8 cellular contexts compared by ENCODE assay signal in genomic region chr3:52299815-52300611, GRCh38. TPM values are rescaled to one million over a fixed set of nuclear protein-coding genes. Genes with fewer than 3 reads are reported as not detected.
DNase-seq lines count a peak whose midpoint lies in the region; ATAC-seq and TF ChIP-seq lines count a peak whose summit lies in the region.

No MANE protein-coding gene starts in this region.

- no peaks in the 10 kb centered on the region for H3K27me3 ChIP-seq in ectodermal cell (ENCODE audit: control insufficient read depth, insufficient read depth, low read length, poor library complexity, severe bottlenecking)
- no peaks in the 10 kb centered on the region for H3K27me3 ChIP-seq in MM.1S (replicated peaks; ENCODE audit: insufficient read depth, low read length)

- H3K4me3 ChIP-seq in ectodermal cell (ENCODE audit: insufficient read depth, low read depth, low read length) (no peak overlapping the region), MM.1S (ENCODE audit: low read length) (no peak overlapping the region)

- H3F3A ChIP-seq in MM.1S (ENCODE audit: insufficient read depth, low read length), result no peaks in the 10 kb centered on the region

- H3K4me2 ChIP-seq in MM.1S (ENCODE audit: low read depth, low read length), result no peak overlapping the region

- TF ChIP-seq CTCF in MM.1S (IDR thresholded peaks at IDR 0.05; ENCODE audit: low read length), result no peak

- H3K79me2 ChIP-seq in MM.1S (ENCODE audit: low read length), result no peaks in the 10 kb centered on the region

- no peaks in the 10 kb centered on the region for H3K9me3 ChIP-seq in ES-I3 (ENCODE audit: control insufficient read depth, insufficient read depth, low read length)
- H3K9me3 ChIP-seq in ectodermal cell (ENCODE audit: control insufficient read depth, low read length), result no peaks in the 10 kb centered on the region
- no peaks in the 10 kb centered on the region for H3K9me3 ChIP-seq in MM.1S (replicated peaks; ENCODE audit: insufficient read depth, low read length)

- peak overlapping the region; percentile 50 for H3K9ac ChIP-seq in ES-I3 (ENCODE audit: low read depth, low read length)
- H3K9ac ChIP-seq in MM.1S (ENCODE audit: low read length), result no peak overlapping the region

- no peak overlapping the region for H2AFZ ChIP-seq in MM.1S (ENCODE audit: low read length)

- peaks cover 7% of the 10 kb centered on the region; the same call in 1 of the 2 replicates for H3K4me1 ChIP-seq in ES-I3 (ENCODE audit: insufficient read depth, low read length)
- H3K4me1 ChIP-seq in ectodermal cell (ENCODE audit: control insufficient read depth, insufficient read depth, low read length), result peaks cover 35% of the 10 kb centered on the region
- H3K4me1 ChIP-seq in MM.1S (ENCODE audit: low read length), result no peaks in the 10 kb centered on the region

- H3K36me3 ChIP-seq in ES-I3 (ENCODE audit: insufficient read depth, low read length) (no peaks in the 10 kb centered on the region), ectodermal cell (ENCODE audit: control insufficient read depth, insufficient read depth, low read length) (no peaks in the 10 kb centered on the region), MM.1S (replicated peaks; ENCODE audit: insufficient read depth, low read length) (no peaks in the 10 kb centered on the region)

- no peak for ATAC-seq in HG03521 (IDR thresholded peaks at IDR 0.05; ENCODE audit: unreplicated experiment)

- H4K20me1 ChIP-seq in MM.1S (ENCODE audit: insufficient read depth, low read length), result no peaks in the 10 kb centered on the region; the same call in 1 of the 2 replicates

- H3K9me2 ChIP-seq in MM.1S (replicated peaks; ENCODE audit: insufficient read depth, low read length), result no peaks in the 10 kb centered on the region

- intact Hi-C loops in posterior vena cava (cut with DNase I), result loop anchor here in 1 of 2 donors (1.0 kb wide), 1 partner anchor 40 kb away; no protein-coding TSS in a partner anchor

- H3K27ac ChIP-seq in ectodermal cell (ENCODE audit: insufficient read depth, low read depth, low read length, poor library complexity, severe bottlenecking) (peak overlapping the region; percentile 18), MM.1S (ENCODE audit: low read length) (no peak overlapping the region)

- DNase-seq in MV-4-11 (lab: John Stamatoyannopoulos, UW), result peak; percentile 28
- peak; percentile 20 for DNase-seq in myocyte (ENCODE audit: low read depth)
- DNase-seq in MM.1S, result no peak
- DNase-seq in epidermal melanocyte (ENCODE audit: insufficient read length, low spot score), result no peak
- DNase-seq in posterior vena cava (ENCODE audit: low spot score), result no peak

- 9 to 16% methylated on average over 8 to 14 of the region's 14 CpGs for WGBS in ectodermal cell, 2 experiments

RNA-seq across cellular contexts. Expression of gene GLYCTK, which starts 12.4 kb away (rescaled TPM):
- polyA plus RNA-seq in ectodermal cell (2013, experiment 1 of 4), result 3.9 TPM
- polyA plus RNA-seq in ectodermal cell (2013, experiment 2 of 4), result 2.9 TPM
- 3.9 TPM for polyA plus RNA-seq in ectodermal cell (2013, experiment 3 of 4)
- polyA plus RNA-seq in ectodermal cell (2013, experiment 4 of 4), result 3.9 TPM
- total RNA-seq in myocyte, result 6.3 and 7.8 TPM in 2 replicates
- 6.0 TPM for polyA plus RNA-seq in myocyte (2012)
- total RNA-seq in posterior vena cava, result 1 to 10 TPM; 6.8 to 8.7 TPM

RNA-seq across cellular contexts. Expression of gene DNAH1, which starts 16.1 kb away (rescaled TPM):
- 1.6 TPM for polyA plus RNA-seq in ectodermal cell (2013, experiment 1 of 4)
- 2.8 TPM for polyA plus RNA-seq in ectodermal cell (2013, experiment 2 of 4)
- 1.4 TPM for polyA plus RNA-seq in ectodermal cell (2013, experiment 3 of 4)
- 2.2 TPM for polyA plus RNA-seq in ectodermal cell (2013, experiment 4 of 4)
- total RNA-seq in myocyte (1.9 and 3.8 TPM in 2 replicates), posterior vena cava (1 to 10 TPM; 7.2 to 9.4 TPM)
- polyA plus RNA-seq in myocyte (2012), result 3.3 TPM

RNA-seq across cellular contexts. Expression of gene WDR82, which starts 21.6 kb away (rescaled TPM):
- polyA plus RNA-seq in ectodermal cell (2013, experiment 1 of 4), result 72.7 TPM
- polyA plus RNA-seq in ectodermal cell (2013, experiment 2 of 4), result 77.4 TPM
- polyA plus RNA-seq in ectodermal cell (2013, experiment 3 of 4), result 58.3 TPM
- 62.3 TPM for polyA plus RNA-seq in ectodermal cell (2013, experiment 4 of 4)
- total RNA-seq in myocyte, result 49.5 and 58.6 TPM in 2 replicates
- polyA plus RNA-seq in myocyte (2012), result 62.2 TPM
- 10 to 100 TPM; 58.4 to 72.6 TPM for total RNA-seq in posterior vena cava

RNA-seq across cellular contexts. Expression of gene PPM1M, which starts 54.5 kb away (rescaled TPM):
- polyA plus RNA-seq in ectodermal cell (2013, experiment 1 of 4), result 7.9 TPM
- polyA plus RNA-seq in ectodermal cell (2013, experiment 2 of 4), result 5.7 TPM
- 4.7 TPM for polyA plus RNA-seq in ectodermal cell (2013, experiment 3 of 4)
- 6.0 TPM for polyA plus RNA-seq in ectodermal cell (2013, experiment 4 of 4)
- total RNA-seq in myocyte (5.5 and 7.3 TPM in 2 replicates), posterior vena cava (10 to 100 TPM; 21.1 to 28.8 TPM)
- polyA plus RNA-seq in myocyte (2012), result 29.7 TPM

Comparison
In these comparisons a context has a peak if more than half of its experiments do, and no peak if none do; other contexts are left out.
1. DNase-seq: peak in MV-4-11 (single experiment) and myocyte (single experiment); none in MM.1S (single experiment), epidermal melanocyte (single experiment) and posterior vena cava (single experiment).